16 cellular contexts compared by ENCODE assay signal in the genomic region with DNA sequence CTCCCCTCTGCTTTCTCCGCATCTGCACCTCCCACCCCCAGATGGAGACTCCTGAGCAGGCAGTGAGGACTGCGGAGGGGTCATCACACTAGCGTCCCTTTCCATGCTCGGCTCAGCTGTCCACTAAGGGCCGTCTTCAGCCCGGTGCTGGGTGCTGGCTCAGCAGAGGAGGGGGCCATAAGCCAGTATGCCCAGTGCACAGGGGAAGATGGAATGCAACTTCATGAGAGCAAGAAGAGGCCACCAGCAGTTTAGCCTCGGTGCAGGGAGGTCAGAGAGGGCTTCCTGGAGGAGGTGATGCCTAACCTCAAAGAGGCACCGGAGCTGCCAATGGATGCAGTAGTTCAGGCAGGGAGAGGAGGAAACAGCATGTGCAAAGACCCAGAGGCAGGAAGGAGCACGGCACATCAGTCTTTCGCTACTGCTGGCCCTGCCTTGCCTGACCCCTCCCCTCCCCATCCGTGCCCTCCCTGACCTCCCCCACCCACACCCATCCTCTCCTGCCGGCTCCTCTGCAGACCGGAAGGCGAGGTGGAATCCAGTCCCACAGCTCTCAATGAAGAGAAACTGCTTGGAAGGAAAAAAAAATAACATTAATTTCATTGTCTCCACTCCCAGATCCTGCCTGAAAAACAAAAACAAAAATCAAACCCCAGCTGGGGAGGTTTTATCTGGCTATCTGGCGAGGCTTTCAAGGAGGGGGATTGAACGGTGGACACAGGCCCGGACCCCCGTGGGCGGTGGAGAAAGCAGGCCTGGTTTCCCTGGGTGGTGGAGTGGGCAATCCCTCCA. TPM values are rescaled to one million over a fixed set of nuclear protein-coding genes. Genes with fewer than 3 reads are reported as not detected.
A peak's percentile ranks its signal among the peaks of the same experiment; 100 is the strongest.
DNase-seq lines count a peak whose midpoint lies in the region; ATAC-seq, FAIRE-seq and TF ChIP-seq lines count a peak whose summit lies in the region.
"Had no signal": no experiment of that assay in that cellular context is flagged by ENCODE, and none has a peak within 500 bp of the region (broad histone marks: within the 10 kb centered on the region; RNA-seq: fewer than 3 reads in every experiment).

No MANE protein-coding gene starts in this region.

- H3K9ac ChIP-seq in BLaER1 (no peak overlapping the region), HepG2 (ENCODE audit: insufficient read depth, low read depth, low read length) (no peak overlapping the region)
- H3K9ac ChIP-seq: KMS-11 had no signal

- H3K27ac ChIP-seq in BLaER1 (peak overlapping the region; percentile 35), adrenal gland (peak overlapping the region in 4 of 5 donors; percentile 36 to 95 (median 77)), HepG2 (ENCODE audit: extremely low read length, insufficient read depth, low read length) (no peak overlapping the region)
- H3K27ac ChIP-seq: KMS-11 had no signal

- no peaks in the 10 kb centered on the region for H3K9me3 ChIP-seq in BLaER1
- no peaks in the 10 kb centered on the region for H3K9me3 ChIP-seq in adrenal gland (replicated peaks in 1 of 3)
- no peaks in the 10 kb centered on the region for H3K9me3 ChIP-seq in HepG2 (ENCODE audit: low read length)
- H3K9me3 ChIP-seq: thoracic aorta had no signal

- peaks cover 4% of the 10 kb centered on the region for H3K27me3 Mint-ChIP-seq in progenitor cell of endocrine pancreas

- H3K4me3 ChIP-seq in BLaER1: no peak overlapping the region
- no peak overlapping the region for H3K4me3 ChIP-seq in adrenal gland
- H3K4me3 ChIP-seq in HepG2 (replicated peaks in 1 of 3; ENCODE audit: insufficient read depth in 1 of 3, low read depth in 2 of 3, low read length in 3 of 3): peak overlapping the region in 1 of 3 experiments; percentile 30; a peak in 1 of 6 replicates
- H3K4me3 ChIP-seq: thoracic aorta had no signal

- no peak for FAIRE-seq in HepG2 (lab: Jason Lieb, UNC)
- FAIRE-seq: astrocyte, H54 had no signal

- intact Hi-C loops in adrenal gland (cut with DNase I) (no loop called here), HepG2 (cut with micrococcal nuclease; ENCODE audit: unreplicated experiment) (loop anchor here (10.0 kb wide), 1 partner anchor 237 kb away; no protein-coding TSS in a partner anchor)

- H3K4me2 ChIP-seq in BLaER1 (peak overlapping the region; percentile 91), HepG2 (ENCODE audit: low read depth, low read length) (peak overlapping the region; percentile 54)
- H3K4me2 ChIP-seq: KMS-11 had no signal

- no peaks in the 10 kb centered on the region for H3K36me3 Mint-ChIP-seq in progenitor cell of endocrine pancreas (ENCODE audit: insufficient read depth)
- H3K36me3 Mint-ChIP-seq: naive thymus-derived CD4-positive, alpha-beta T cell had no signal

- peaks cover 12% of the 10 kb centered on the region for H3K4me1 Mint-ChIP-seq in progenitor cell of endocrine pancreas (ENCODE audit: low read depth)

- no peaks in the 10 kb centered on the region for H3K36me3 ChIP-seq in BLaER1
- no peaks in the 10 kb centered on the region for H3K36me3 ChIP-seq in adrenal gland (replicated peaks in 1 of 2)
- H3K36me3 ChIP-seq in HepG2 (replicated peaks in 1 of 2; ENCODE audit: control insufficient read depth in 1 of 2, insufficient read depth in 2 of 2, low read length in 2 of 2): no peaks in the 10 kb centered on the region
- H3K36me3 ChIP-seq: thoracic aorta had no signal

- ATAC-seq in HepG2 (no peak), GM21447 (IDR thresholded peaks at IDR 0.05; ENCODE audit: unreplicated experiment) (no peak), GM19328 (IDR thresholded peaks at IDR 0.05; ENCODE audit: unreplicated experiment) (no peak)
- ATAC-seq: naive thymus-derived CD4-positive, alpha-beta T cell; PC-3 had no signal

- H3K4me3 Mint-ChIP-seq in progenitor cell of endocrine pancreas (ENCODE audit: low read depth): no peak overlapping the region
- H3K4me3 Mint-ChIP-seq: naive thymus-derived CD4-positive, alpha-beta T cell had no signal

- BruUV-seq in HepG2 (replicated peaks; lab: Mats Ljungman, UMichigan): no TSS peak

- H3K27me3 ChIP-seq in BLaER1 (no peaks in the 10 kb centered on the region), adrenal gland (no peaks in the 10 kb centered on the region), HepG2 (ENCODE audit: control insufficient read depth in 1 of 2, insufficient read depth in 2 of 2, low read length in 2 of 2) (no peaks in the 10 kb centered on the region; a peak in 1 of 5 replicates)

- peak in 5 of 7 donors; percentile 34 to 68 (median 49) for DNase-seq in adrenal gland
- DNase-seq in HepG2 (ENCODE audit: low spot score): no peak
- no peak for DNase-seq in progenitor cell of endocrine pancreas (ENCODE audit: low spot score, unreplicated experiment)
- DNase-seq in kidney glomerular epithelial cell (lab: John Stamatoyannopoulos, UW): no peak
- DNase-seq in GM13976 (ENCODE audit: low spot score): no peak
- DNase-seq: activated CD4-positive, alpha-beta T cell treated with anti-CD3 and anti-CD28 coated beads for 4 hours; naive thymus-derived CD4-positive, alpha-beta T cell; NCI-H446 treated with DMSO at 0.1 percent for 48 hours; PC-3 had no signal

- TF ChIP-seq CTCF in adrenal gland (IDR thresholded peaks at IDR 0.05): no peak
- no peak for TF ChIP-seq CTCF in HepG2 (CRISPR knock-in tag; IDR thresholded peaks at IDR 0.05)
- no peak for TF ChIP-seq CTCF in progenitor cell of endocrine pancreas (IDR thresholded peaks at IDR 0.05; ENCODE audit: unreplicated experiment)
- no peak for TF ChIP-seq CTCF in GM13976 (IDR thresholded peaks at IDR 0.05; ENCODE audit: borderline replicate concordance, control extremely low read depth, extremely low read depth, insufficient read depth, missing control alignments)

- no peak overlapping the region for H2AFZ ChIP-seq in HepG2 (ENCODE audit: low read length)

- TF ChIP-seq EP300 in HepG2 (IDR thresholded peaks at IDR 0.05; ENCODE audit: low read depth in 2 of 2, low read length in 2 of 2) (no peak), HepG2 (CRISPR knock-in tag; IDR thresholded peaks at IDR 0.05; ENCODE audit: borderline replicate concordance) (no peak)

- CTCF ChIA-PET in HepG2 (lab: Yijun Ruan, JAX; ENCODE audit: low intra/inter-chr PET ratio, low total read pairs): no interaction called here

- POLR2A ChIA-PET in HepG2 (lab: Yijun Ruan, JAX): interaction anchor here (0.6 to 1.5 kb wide), 2 partner anchors 25 to 206 kb away, joined by 4 to 5 read pairs; no protein-coding TSS in a partner anchor

- H4K20me1 ChIP-seq in BLaER1 (no peaks in the 10 kb centered on the region), HepG2 (ENCODE audit: insufficient read depth, low read length) (no peaks in the 10 kb centered on the region)

- no peak for TF ChIP-seq POLR2A in adrenal gland (IDR thresholded peaks at IDR 0.05)
- TF ChIP-seq POLR2A in HepG2 (IDR thresholded peaks at IDR 0.05; ENCODE audit: insufficient read depth in 1 of 2, low read depth in 2 of 2, low read length in 2 of 2): no peak

- H3K27ac Mint-ChIP-seq in progenitor cell of endocrine pancreas: peak overlapping the region; percentile 73
- H3K27ac Mint-ChIP-seq: naive thymus-derived CD4-positive, alpha-beta T cell had no signal

- no peaks in the 10 kb centered on the region for H3K79me2 ChIP-seq in HepG2 (ENCODE audit: insufficient read depth, low read length)

- no peaks in the 10 kb centered on the region for H3K9me3 Mint-ChIP-seq in progenitor cell of endocrine pancreas (ENCODE audit: low read depth)

- H3K4me1 ChIP-seq in BLaER1: peaks cover 90% of the 10 kb centered on the region
- H3K4me1 ChIP-seq in adrenal gland (replicated peaks in 1 of 2): peaks cover 28 to 64% of the 10 kb centered on the region in 2 donors
- peaks cover 87% of the 10 kb centered on the region for H3K4me1 ChIP-seq in HepG2 (ENCODE audit: insufficient read depth, low read length)

- in situ Hi-C loops in HepG2 (cut with HindIII; ENCODE audit: extremely low pct_ligation_motif_present, low pct_unique_long_range_greater_than_20kb): no loop called here
- in situ Hi-C loops in GM13976 (cut with MboI; ENCODE audit: low sequenced_read_pairs, unreplicated experiment): no loop called here

- TF ChIP-seq RAD21 in HepG2 (CRISPR knock-in tag; IDR thresholded peaks at IDR 0.05): no peak

- WGBS in adrenal gland, 4 donors: 57 to 63% (median 60%) methylated on average over 12 to 19 of the region's 19 CpGs
- WGBS in HepG2 (ENCODE audit: low lambda C conversion rate): 50% methylated on average over 17 of the region's 19 CpGs

TF ChIP-seq in HepG2, 621 proteins besides CTCF, POLR2A, EP300 and RAD21 (continues in another document):
- TF ChIP-seq ZNF224 (CRISPR knock-in tag; IDR thresholded peaks at IDR 0.05) (no peak), MXI1 (IDR thresholded peaks at IDR 0.05; ENCODE audit: borderline replicate concordance, low read depth, low read length) (no peak), ZNF782 (CRISPR knock-in tag; IDR thresholded peaks at IDR 0.05; ENCODE audit: borderline replicate concordance) (no peak), ZFP36 (IDR thresholded peaks at IDR 0.05; ENCODE audit: borderline replicate concordance, low read depth, low read length, partially characterized antibody) (peak; percentile 84), ZNF619 (CRISPR knock-in tag; IDR thresholded peaks at IDR 0.05) (no peak)

RNA-seq across cellular contexts. Expression of a gene that starts 15.3 kb away (rescaled TPM):
- total RNA-seq in adrenal gland (100 to 1,000 TPM; 101 to 191 (median 149) TPM), HepG2 (2016; rRNA removed; fragmentation: Illumina TruSeq; extraction: Trizol) (15.9 and 25.3 TPM in 2 replicates), progenitor cell of endocrine pancreas (17.6 and 18.0 TPM in 2 replicates)
- polyA plus RNA-seq in adrenal gland (100 to 1,000 TPM in 2 of 3 donors, 10 to 100 TPM in 1; 41.2 to 370 (median 130) TPM), HepG2 (2011; rRNA removed) (42.0 and 51.9 TPM in 2 replicates)
- total RNA-seq in HepG2 (2016; cell fraction: cytosol; rRNA removed; fragmentation: Illumina TruSeq; extraction: Trizol; ENCODE audit: low read depth): 6.6 and 10.2 TPM in 2 replicates
- total RNA-seq in HepG2 (2016; cell fraction: insoluble cytoplasmic fraction; rRNA removed; fragmentation: Illumina TruSeq; extraction: Trizol): 17.4 and 18.7 TPM in 2 replicates
- 20.1 and 23.5 TPM in 2 replicates for total RNA-seq in HepG2 (2016; cell fraction: membrane; rRNA removed; fragmentation: Illumina TruSeq; extraction: Trizol)
- 31.2 and 42.9 TPM in 2 replicates for total RNA-seq in HepG2 (2016; cell fraction: nucleus; rRNA removed; fragmentation: Illumina TruSeq; extraction: Trizol)
- polyA plus RNA-seq in HepG2 (2011; cell fraction: cytosol; rRNA removed): 32.8 and 38.1 TPM in 2 replicates
- polyA plus RNA-seq in HepG2 (2011; cell fraction: nucleus; rRNA removed): 227 and 266 TPM in 2 replicates
- polyA plus RNA-seq in HepG2 (2012): 48.7 and 95.9 TPM in 2 replicates
- 4.4 and 4.6 TPM in 2 replicates for polyA plus RNA-seq in HepG2 (2016; cell fraction: cytosol; fragmentation: Illumina TruSeq; extraction: Trizol; ENCODE audit: low read depth)
- polyA plus RNA-seq in HepG2 (2016; cell fraction: insoluble cytoplasmic fraction; fragmentation: Illumina TruSeq; extraction: Trizol; ENCODE audit: low read depth): 20.5 and 26.7 TPM in 2 replicates
- polyA plus RNA-seq in HepG2 (2016; cell fraction: membrane; fragmentation: Illumina TruSeq; extraction: Trizol; ENCODE audit: low read depth): 14.3 and 14.5 TPM in 2 replicates
- polyA plus RNA-seq in HepG2 (2016; cell fraction: nucleus; fragmentation: Illumina TruSeq; extraction: Trizol; ENCODE audit: insufficient read depth, low read depth): 87.9 and 89.2 TPM in 2 replicates
- 25.6 and 59.9 TPM in 2 replicates for polyA minus RNA-seq in HepG2 (2011; rRNA and poly(A)+ RNA removed; ENCODE audit: low replicate concordance)
- polyA minus RNA-seq in HepG2 (2011; cell fraction: cytosol; rRNA and poly(A)+ RNA removed): 30.9 and 54.1 TPM in 2 replicates
- 61.7 and 71.7 TPM in 2 replicates for polyA minus RNA-seq in HepG2 (2011; cell fraction: nucleus; rRNA and poly(A)+ RNA removed)

Comparison
In these comparisons a context has a peak if more than half of its experiments do, and no peak if none do; other contexts are left out.
1. DNase-seq: peak in adrenal gland (5 of 7); none in HepG2 (single experiment), progenitor cell of endocrine pancreas (single experiment), kidney glomerular epithelial cell (single experiment) and GM13976 (single experiment).